In genomic region chr12:56521209-56521589, GRCh38 we compare ENCODE assay signal across 8 cellular contexts. TPM values are rescaled to one million over a fixed set of nuclear protein-coding genes. Genes with fewer than 3 reads are reported as not detected.
DNase-seq lines count a peak whose midpoint lies in the region; ATAC-seq and TF ChIP-seq lines count a peak whose summit lies in the region.

No MANE protein-coding gene starts in this region.

- peak overlapping the region; percentile 78 for H3K27ac ChIP-seq in lung (ENCODE audit: low read depth in 1 of 2, low read length in 1 of 2)

- H3K27ac Mint-ChIP-seq in brain (peak overlapping the region; percentile 86 to 95 (median 95)), type B pancreatic cell (peak overlapping the region; percentile 88)

- 27 to 30% methylated on average over 8 of the region's 8 CpGs for WGBS in lung, 2 donors

- no peaks in the 10 kb centered on the region for H3K27me3 ChIP-seq in lung (ENCODE audit: control insufficient read depth, insufficient read depth)

- H3K36me3 Mint-ChIP-seq in activated T-cell treated with anti-CD3 and anti-CD28 coated beads, Interleukin-2, amount 50 U/mL, for 4 hours (ENCODE audit: insufficient read depth): no peaks in the 10 kb centered on the region
- H3K36me3 Mint-ChIP-seq in brain (no peaks in the 10 kb centered on the region), type B pancreatic cell (no peaks in the 10 kb centered on the region)

- no peaks in the 10 kb centered on the region for H3K9me3 Mint-ChIP-seq in activated T-cell treated with anti-CD3 and anti-CD28 coated beads, Interleukin-2, amount 50 U/mL, for 4 hours
- H3K9me3 Mint-ChIP-seq in brain (no peaks in the 10 kb centered on the region), type B pancreatic cell (no peaks in the 10 kb centered on the region)

- H3K4me1 Mint-ChIP-seq in activated T-cell treated with anti-CD3 and anti-CD28 coated beads, Interleukin-2, amount 50 U/mL, for 4 hours (ENCODE audit: low read depth): peaks cover 35% of the 10 kb centered on the region
- peaks cover 30% of the 10 kb centered on the region for H3K4me1 Mint-ChIP-seq in brain
- peaks cover 21% of the 10 kb centered on the region for H3K4me1 Mint-ChIP-seq in type B pancreatic cell (ENCODE audit: unreplicated experiment)

- H3K9me3 ChIP-seq in lung (ENCODE audit: control insufficient read depth in 2 of 2, insufficient read depth in 1 of 2, low read length in 1 of 2): no peaks in the 10 kb centered on the region

- H3K27me3 Mint-ChIP-seq in activated T-cell treated with anti-CD3 and anti-CD28 coated beads, Interleukin-2, amount 50 U/mL, for 4 hours (ENCODE audit: low read depth): no peaks in the 10 kb centered on the region
- no peaks in the 10 kb centered on the region for H3K27me3 Mint-ChIP-seq in brain
- H3K27me3 Mint-ChIP-seq in type B pancreatic cell: no peaks in the 10 kb centered on the region

- ATAC-seq in activated T-cell treated with anti-CD3 and anti-CD28 coated beads, Interleukin-2, amount 50 U/mL, for 4 hours: no peak
- peak; percentile 13 for ATAC-seq in lung (ENCODE audit: insufficient read depth, low FRiP score)

- no peak for DNase-seq in activated T-cell treated with anti-CD3 and anti-CD28 coated beads, Interleukin-2, amount 50 U/mL, for 4 hours
- DNase-seq in activated T-cell treated with anti-CD3 and anti-CD28 coated beads, Interleukin-2, amount 50 U/mL, for 48 hours: no peak
- DNase-seq in lung (ENCODE audit: low spot score) (peak; percentile 47), type B pancreatic cell (ENCODE audit: extremely low spot score, unreplicated experiment) (no peak), NCI-H2196 treated with DMSO at 0.1 percent for 48 hours (lab: John Stamatoyannopoulos, UW; ENCODE audit: unreplicated experiment) (no peak), mucosa of gallbladder (ENCODE audit: low spot score) (no peak)
- no peak for DNase-seq in activated CD4-positive, CD25-positive, alpha-beta regulatory T cell treated with anti-CD3 and anti-CD28 coated beads, Interleukin-2, amount 50 U/mL, for 72 hours

- peak overlapping the region; percentile 79 for H3K4me3 Mint-ChIP-seq in activated T-cell treated with anti-CD3 and anti-CD28 coated beads, Interleukin-2, amount 50 U/mL, for 4 hours
- H3K4me3 Mint-ChIP-seq in brain: peak overlapping the region; percentile 87 to 92 (median 91)
- peak overlapping the region; percentile 92 for H3K4me3 Mint-ChIP-seq in type B pancreatic cell

- no peak for TF ChIP-seq CTCF in brain (conservative IDR thresholded peaks at IDR 0.05)
- TF ChIP-seq CTCF in lung (IDR thresholded peaks at IDR 0.05; ENCODE audit: control extremely low read depth, extremely low read depth): no peak
- TF ChIP-seq CTCF in type B pancreatic cell (conservative IDR thresholded peaks at IDR 0.05): no peak

- H3K4me1 ChIP-seq in lung (ENCODE audit: control insufficient read depth in 2 of 2, insufficient read depth in 2 of 2, low read length in 2 of 2): peaks cover 2 to 11% of the 10 kb centered on the region in 2 donors

- H3K36me3 ChIP-seq in lung (ENCODE audit: control insufficient read depth in 2 of 2, insufficient read depth in 2 of 2, low read length in 2 of 2): no peaks in the 10 kb centered on the region

- peak overlapping the region; percentile 25 for H3K4me3 ChIP-seq in lung

RNA-seq across cellular contexts. Expression of gene RBMS2, which starts 0.4 kb away (rescaled TPM):
- total RNA-seq in activated T-cell treated with anti-CD3 and anti-CD28 coated beads, Interleukin-2, amount 50 U/mL, for 4 hours: 1 to 10 TPM in 2 of 3 donors, under 1 TPM in 1; 0.66 to 4.0 (median 1.4) TPM
- 5.2 TPM for polyA plus RNA-seq in brain (ENCODE audit: insufficient read depth, low read depth, low replicate concordance)
- total RNA-seq in lung: 10 to 100 TPM; 56.3 to 71.0 TPM
- 10 to 100 TPM; 16.3 to 29.1 TPM for polyA plus RNA-seq in lung
- total RNA-seq in type B pancreatic cell (ENCODE audit: low replicate concordance): 42.7 and 45.9 TPM in 2 replicates
- total RNA-seq in mucosa of gallbladder: 49.6 TPM

RNA-seq across cellular contexts. Expression of gene GLS2, which starts 33.2 kb away (rescaled TPM):
- 1 to 10 TPM; 1.7 to 4.2 (median 2.2) TPM for total RNA-seq in activated T-cell treated with anti-CD3 and anti-CD28 coated beads, Interleukin-2, amount 50 U/mL, for 4 hours
- 6.0 TPM for polyA plus RNA-seq in brain (ENCODE audit: insufficient read depth, low read depth, low replicate concordance)
- 1 to 10 TPM; 2.6 to 4.8 TPM for total RNA-seq in lung
- polyA plus RNA-seq in lung: 1 to 10 TPM; 1.1 to 4.5 TPM
- total RNA-seq in type B pancreatic cell (ENCODE audit: low replicate concordance): 6.7 and 7.0 TPM in 2 replicates
- total RNA-seq in mucosa of gallbladder: 1.8 TPM

RNA-seq across cellular contexts. Expression of gene SPRYD4, which starts 52.8 kb away (rescaled TPM):
- total RNA-seq in activated T-cell treated with anti-CD3 and anti-CD28 coated beads, Interleukin-2, amount 50 U/mL, for 4 hours: 1 to 10 TPM; 4.0 to 4.8 (median 4.1) TPM
- polyA plus RNA-seq in brain (ENCODE audit: insufficient read depth, low read depth, low replicate concordance) (1.2 TPM), lung (1 to 10 TPM; 2.0 to 2.2 TPM)
- total RNA-seq in lung (1 to 10 TPM; 2.5 to 3.4 TPM), type B pancreatic cell (ENCODE audit: low replicate concordance) (3.7 and 4.8 TPM in 2 replicates), mucosa of gallbladder (4.0 TPM)
